In genomic region chr2:203086381-203086780, GRCh38 we compare ENCODE assay signal across 1 cellular context.
A peak's percentile ranks its signal among the peaks of the same experiment; 100 is the strongest.
TF ChIP-seq lines count a peak whose summit lies in the region.
"Not testable (repeated sequence)": the region's sequence is repeated elsewhere in the genome, so short reads cannot be mapped to it uniquely, and the experiment has no call there.

No MANE protein-coding gene starts in this region.

TF ChIP-seq in K562, 482 proteins besides CTCF, POLR2A, EP300 and RAD21 (continued from another document):
- TF ChIP-seq TCF3 (CRISPR knock-in tag; IDR thresholded peaks at IDR 0.05) (peak; percentile 80), TAL1 (IDR thresholded peaks at IDR 0.05) (peak; percentile 77), SOX6 (IDR thresholded peaks at IDR 0.05) (0 out of 2 replicates have a peak, but pooled peaks have one; percentile 9), NCOR1 (IDR thresholded peaks at IDR 0.05) (0 out of 2 replicates have a peak, but pooled peaks have one; percentile 25), SMARCE1 (IDR thresholded peaks at IDR 0.05) (0 out of 2 replicates have a peak, but pooled peaks have one; percentile 36), HDAC2 (IDR thresholded peaks at IDR 0.05) (0 out of 2 replicates have a peak, but pooled peaks have one; percentile 48), ATF3 (IDR thresholded peaks at IDR 0.05) (peak; percentile 36; the same call in 1 of the 2 replicates), FOXK2 (conservative IDR thresholded peaks at IDR 0.05 in 1 of 2, IDR thresholded peaks at IDR 0.05 in 1 of 2; ENCODE audit: low read depth in 2 of 2) (peak in 1 of 2 experiments; percentile 70; a peak in 1 of 4 replicates), GATA2 (CRISPR knock-in tag; IDR thresholded peaks at IDR 0.05) (peak; percentile 34; the same call in 1 of the 2 replicates), TEAD4 (IDR thresholded peaks at IDR 0.05; ENCODE audit: low read length) (peak; percentile 47; the same call in 1 of the 2 replicates)
- TF ChIP-seq ATF3 (CRISPR knock-in tag; conservative IDR thresholded peaks at IDR 0.05); TEAD4 (CRISPR knock-in tag; IDR thresholded peaks at IDR 0.05; ENCODE audit: borderline replicate concordance): not testable (repeated sequence)
